ENCODE assay signal across 8 cellular contexts in genomic region chr1:100353073-100353801, GRCh38. TPM values are rescaled to one million over a fixed set of nuclear protein-coding genes. Genes with fewer than 3 reads are reported as not detected.
DNase-seq lines count a peak whose midpoint lies in the region; ATAC-seq and TF ChIP-seq lines count a peak whose summit lies in the region.

No MANE protein-coding gene starts in this region.

- H3K4me1 ChIP-seq in gastroesophageal sphincter (peaks cover 8 to 59% (median 8%) of the 10 kb centered on the region in 3 donors), neutrophil (ENCODE audit: control insufficient read depth in 1 of 2, insufficient read depth in 1 of 2, low read depth in 1 of 2, low read length in 1 of 2) (peaks cover 58 to 65% of the 10 kb centered on the region in 2 experiments)

- H3K4me3 Mint-ChIP-seq in activated T-helper 17 cell treated with anti-CD3 and anti-CD28 coated beads, Interleukin-2, amount 50 U/mL, for 72 hours = peak overlapping the region; percentile 95

- TF ChIP-seq POLR2A in gastroesophageal sphincter (IDR thresholded peaks at IDR 0.05) = no peak

- H3K9me3 Mint-ChIP-seq in activated T-helper 17 cell treated with anti-CD3 and anti-CD28 coated beads, Interleukin-2, amount 50 U/mL, for 72 hours = no peaks in the 10 kb centered on the region

- TF ChIP-seq EP300 in gastroesophageal sphincter (IDR thresholded peaks at IDR 0.05) = no peak

- H3K4me3 ChIP-seq in gastroesophageal sphincter = peak overlapping the region; percentile 61 to 96
- H3K4me3 ChIP-seq in neutrophil (ENCODE audit: low read depth in 1 of 2, low read length in 1 of 2) = peak overlapping the region; percentile 75 to 91

- ATAC-seq in HG02759 (IDR thresholded peaks at IDR 0.05; ENCODE audit: unreplicated experiment) = peak; percentile 14
- ATAC-seq in activated T-helper 17 cell treated with anti-CD3 and anti-CD28 coated beads, Interleukin-2, amount 50 U/mL, for 72 hours (replicated peaks) = peak; percentile 22
- ATAC-seq in gastroesophageal sphincter = no peak

- peaks cover 37% of the 10 kb centered on the region for H3K4me1 Mint-ChIP-seq in activated T-helper 17 cell treated with anti-CD3 and anti-CD28 coated beads, Interleukin-2, amount 50 U/mL, for 72 hours

- peak overlapping the region; percentile 97 for H3K27ac Mint-ChIP-seq in activated T-helper 17 cell treated with anti-CD3 and anti-CD28 coated beads, Interleukin-2, amount 50 U/mL, for 72 hours

- DNase-seq in NCI-H1417 (lab: John Stamatoyannopoulos, UW) (peak; percentile 8 to 77 (median 69)), NCI-H1417 treated with DMSO at 0.1 percent for 48 hours (lab: John Stamatoyannopoulos, UW) (no peak), NOMO-1 (lab: John Stamatoyannopoulos, UW; ENCODE audit: unreplicated experiment in 2 of 2) (peak; percentile 58 to 68), NCI-H2196 treated with DMSO at 0.1 percent for 48 hours (lab: John Stamatoyannopoulos, UW; ENCODE audit: unreplicated experiment) (no peak)

- H3K27ac ChIP-seq in gastroesophageal sphincter (peak overlapping the region; percentile 47 to 93 (median 90)), neutrophil (peak overlapping the region; percentile 87)

- peaks cover 64% of the 10 kb centered on the region for H3K36me3 Mint-ChIP-seq in activated T-helper 17 cell treated with anti-CD3 and anti-CD28 coated beads, Interleukin-2, amount 50 U/mL, for 72 hours (ENCODE audit: low read depth)

- H3K36me3 ChIP-seq in gastroesophageal sphincter = no peaks in the 10 kb centered on the region
- no peaks in the 10 kb centered on the region for H3K36me3 ChIP-seq in neutrophil

- WGBS in gastroesophageal sphincter (ENCODE audit: low coverage in 1 of 2), 2 donors = 0 to 1% methylated on average over 22 to 28 of the region's 28 CpGs

- no peaks in the 10 kb centered on the region for H3K27me3 ChIP-seq in gastroesophageal sphincter
- H3K27me3 ChIP-seq in neutrophil = no peaks in the 10 kb centered on the region

- H3K27me3 Mint-ChIP-seq in activated T-helper 17 cell treated with anti-CD3 and anti-CD28 coated beads, Interleukin-2, amount 50 U/mL, for 72 hours = no peaks in the 10 kb centered on the region

- TF ChIP-seq CTCF in gastroesophageal sphincter (IDR thresholded peaks at IDR 0.05) (no peak), neutrophil (IDR thresholded peaks at IDR 0.05) (no peak)

- H3K9me3 ChIP-seq in gastroesophageal sphincter (no peaks in the 10 kb centered on the region), neutrophil (no peaks in the 10 kb centered on the region)

RNA-seq across cellular contexts. Expression of gene CDC14A, which starts 0.9 kb away (rescaled TPM):
- 10 to 100 TPM; 21.0 to 31.0 TPM for total RNA-seq in activated T-helper 17 cell treated with anti-CD3 and anti-CD28 coated beads, Interleukin-2, amount 50 U/mL, for 72 hours
- total RNA-seq in gastroesophageal sphincter = 10 to 100 TPM in 2 of 4 donors, 1 to 10 TPM in 2; 8.6 to 20.1 (median 11.0) TPM

Comparison
In these comparisons a context has a peak if more than half of its experiments do, and no peak if none do; other contexts are left out.
1. DNase-seq: peak in NCI-H1417 (3 of 3) and NOMO-1 (2 of 2); none in NCI-H1417 treated with DMSO at 0.1 percent for 48 hours (single experiment) and NCI-H2196 treated with DMSO at 0.1 percent for 48 hours (single experiment).